Comparison of ENCODE assay signal across 33 cellular contexts in the genomic region with DNA sequence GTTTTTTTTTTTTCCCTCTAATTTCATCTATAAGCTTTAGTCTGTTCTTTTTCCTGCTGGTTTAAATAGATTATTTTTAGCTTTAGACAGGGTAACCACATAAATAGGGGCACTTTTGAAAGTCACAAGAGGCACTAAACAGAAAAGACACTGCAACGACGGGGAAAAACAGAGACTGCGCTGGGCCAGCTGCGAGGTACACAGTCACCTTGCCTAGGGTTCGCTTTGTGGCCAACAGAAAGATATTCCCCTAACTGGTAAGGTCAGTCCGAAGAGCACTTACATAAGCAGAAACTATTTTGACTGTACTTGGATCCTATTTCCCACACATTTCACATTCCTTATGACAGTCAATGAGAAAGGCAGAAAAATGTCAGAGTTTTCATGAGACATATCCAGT.
"Had no signal": no experiment of that assay in that cellular context is flagged by ENCODE, and none has a peak within 500 bp of the region (broad histone marks: within the 10 kb centered on the region; RNA-seq: fewer than 3 reads in every experiment).

No MANE protein-coding gene starts in this region.

- H3K9me3 ChIP-seq: SJCRH30 had no signal

- H3K27ac ChIP-seq: cardiac muscle cell, SJCRH30, SK-N-MC, WERI-Rb-1 had no signal

- H3K9me3 Mint-ChIP-seq: activated CD8-positive, alpha-beta T cell treated with anti-CD3 and anti-CD28 coated beads for 36 hours; activated naive CD8-positive, alpha-beta T cell treated with anti-CD3 and anti-CD28 coated beads for 36 hours; activated T-helper 17 cell treated with anti-CD3 and anti-CD28 coated beads, Interleukin-2, amount 50 U/mL, for 72 hours; central memory CD8-positive, alpha-beta T cell had no signal

- H3K4me3 Mint-ChIP-seq: activated CD8-positive, alpha-beta T cell treated with anti-CD3 and anti-CD28 coated beads for 36 hours; activated naive CD8-positive, alpha-beta T cell treated with anti-CD3 and anti-CD28 coated beads for 36 hours; activated T-cell treated with anti-CD3 and anti-CD28 coated beads, Interleukin-2, amount 50 U/mL, for 72 hours; activated T-helper 17 cell treated with anti-CD3 and anti-CD28 coated beads, Interleukin-2, amount 50 U/mL, for 72 hours; central memory CD8-positive, alpha-beta T cell had no signal

- H3K36me3 ChIP-seq: cardiac muscle cell, SJCRH30, WERI-Rb-1 had no signal

- H3K4me1 Mint-ChIP-seq: activated naive CD8-positive, alpha-beta T cell treated with anti-CD3 and anti-CD28 coated beads for 36 hours; activated T-helper 17 cell treated with anti-CD3 and anti-CD28 coated beads, Interleukin-2, amount 50 U/mL, for 72 hours; central memory CD8-positive, alpha-beta T cell had no signal

- H3K27ac Mint-ChIP-seq: activated CD8-positive, alpha-beta T cell treated with anti-CD3 and anti-CD28 coated beads for 36 hours; activated naive CD8-positive, alpha-beta T cell treated with anti-CD3 and anti-CD28 coated beads for 36 hours; activated T-cell treated with anti-CD3 and anti-CD28 coated beads, Interleukin-2, amount 50 U/mL, for 72 hours; activated T-helper 17 cell treated with anti-CD3 and anti-CD28 coated beads, Interleukin-2, amount 50 U/mL, for 72 hours had no signal

- H3K27me3 ChIP-seq: cardiac muscle cell, SJCRH30 had no signal

- DNase-seq: activated CD4-positive, alpha-beta T cell treated with anti-CD3 and anti-CD28 coated beads for 1 hour; activated CD4-positive, alpha-beta T cell treated with anti-CD3 and anti-CD28 coated beads for 48 hours; activated CD4-positive, alpha-beta T cell treated with anti-CD3 and anti-CD28 coated beads, Interleukin-2, amount 50 U/mL, for 4 hours; activated CD4-positive, CD25-positive, alpha-beta regulatory T cell; activated CD8-positive, alpha-beta T cell treated with anti-CD3 and anti-CD28 coated beads for 36 hours; activated effector memory CD4-positive, alpha-beta T cell treated with anti-CD3 and anti-CD28 coated beads, Interleukin-2, amount 50 U/mL, for 16 hours; activated naive CD4-positive, alpha-beta T cell; activated naive CD4-positive, alpha-beta T cell treated with anti-CD3 and anti-CD28 coated beads, Interleukin-2, amount 50 U/mL, for 16 hours; activated naive CD8-positive, alpha-beta T cell treated with anti-CD3 and anti-CD28 coated beads for 36 hours; activated T-cell treated with anti-CD3 and anti-CD28 coated beads, Interleukin-2, amount 50 U/mL, for 1 hour; activated T-cell treated with anti-CD3 and anti-CD28 coated beads, Interleukin-2, amount 50 U/mL, for 72 hours; amniotic stem cell; aorta; Karpas-422; NCI-H1092 treated with DMSO at 0.1 percent for 48 hours; NCI-H1417 treated with DMSO at 0.1 percent for 48 hours; NCI-H187 treated with DMSO at 0.1 percent for 48 hours; NCI-H2081; NCI-H2171 treated with DMSO at 0.1 percent for 48 hours; NCI-H226; NCI-H446 treated with DMSO at 0.1 percent for 48 hours; NCI-H524; NCI-H69; NCI-H82; SHP77; SJCRH30; T1000; WERI-Rb-1 had no signal

- ATAC-seq: activated CD8-positive, alpha-beta T cell treated with anti-CD3 and anti-CD28 coated beads for 36 hours; activated T-cell treated with anti-CD3 and anti-CD28 coated beads, Interleukin-2, amount 50 U/mL, for 72 hours; activated T-helper 17 cell treated with anti-CD3 and anti-CD28 coated beads, Interleukin-2, amount 50 U/mL, for 72 hours; Panc1 had no signal

- H3K27me3 Mint-ChIP-seq: activated T-helper 17 cell treated with anti-CD3 and anti-CD28 coated beads, Interleukin-2, amount 50 U/mL, for 72 hours; central memory CD8-positive, alpha-beta T cell had no signal

- H3K36me3 Mint-ChIP-seq: activated naive CD8-positive, alpha-beta T cell treated with anti-CD3 and anti-CD28 coated beads for 36 hours had no signal

- H3K4me3 ChIP-seq: cardiac muscle cell, SJCRH30, SK-N-MC had no signal
